ENCODE assay signal across 16 cellular contexts in genomic region chr7:50314778-50315177, GRCh38. TPM values are rescaled to one million over a fixed set of nuclear protein-coding genes. Genes with fewer than 3 reads are reported as not detected.
A peak's percentile ranks its signal among the peaks of the same experiment; 100 is the strongest.
DNase-seq lines count a peak whose midpoint lies in the region; ATAC-seq and TF ChIP-seq lines count a peak whose summit lies in the region.
"Had no signal": no experiment of that assay in that cellular context is flagged by ENCODE, and none has a peak within 500 bp of the region (broad histone marks: within the 10 kb centered on the region; RNA-seq: fewer than 3 reads in every experiment).

No MANE protein-coding gene starts in this region.

- TF ChIP-seq POLR2A in ovary (IDR thresholded peaks at IDR 0.05): no peak

- no peak for ATAC-seq in CD8-positive, alpha-beta T cell
- no peak for ATAC-seq in central memory CD8-positive, alpha-beta T cell (replicated peaks; ENCODE audit: extremely low read depth, poor library complexity, severe bottlenecking)
- no peak for ATAC-seq in GM21367 (IDR thresholded peaks at IDR 0.05; ENCODE audit: unreplicated experiment)
- ATAC-seq: activated CD4-positive, CD25-positive, alpha-beta regulatory T cell treated with anti-CD3 and anti-CD28 coated beads, Interleukin-2, amount 50 U/mL, for 24 hours; left lobe of liver had no signal

- 49 to 51% (median 50%) methylated on average over 8 of the region's 8 CpGs for WGBS in ovary, 3 donors

- H3K79me2 ChIP-seq in Karpas-422 (ENCODE audit: low read length): peaks cover 100% of the 10 kb centered on the region

- peak overlapping the region; percentile 93 for H3K4me3 Mint-ChIP-seq in CD8-positive, alpha-beta T cell
- H3K4me3 Mint-ChIP-seq in central memory CD8-positive, alpha-beta T cell: peak overlapping the region; percentile 96
- H3K4me3 Mint-ChIP-seq in nephron progenitor cell: peak overlapping the region; percentile 45

- no peaks in the 10 kb centered on the region for H3K9me3 ChIP-seq in CD8-positive, alpha-beta T cell (ENCODE audit: low read length)
- H3K9me3 ChIP-seq in Karpas-422 (ENCODE audit: low read length): no peaks in the 10 kb centered on the region
- H3K9me3 ChIP-seq in ovary: no peaks in the 10 kb centered on the region
- H3K9me3 ChIP-seq: HAP-1, SJSA1 had no signal

- peak overlapping the region; percentile 64 for H3K9ac ChIP-seq in Karpas-422 (ENCODE audit: low read length)

- peak overlapping the region; percentile 58 for H3K4me2 ChIP-seq in Karpas-422 (ENCODE audit: low read depth, low read length, poor library complexity, severe bottlenecking)

- no peak for TF ChIP-seq CTCF in CD8-positive, alpha-beta T cell (IDR thresholded peaks at IDR 0.05)
- TF ChIP-seq CTCF in nephron progenitor cell (IDR thresholded peaks at IDR 0.05) (no peak), ovary (IDR thresholded peaks at IDR 0.05) (no peak)

- no peak overlapping the region for H2AFZ ChIP-seq in Karpas-422 (ENCODE audit: low read length)

- H3K4me1 Mint-ChIP-seq in CD8-positive, alpha-beta T cell (ENCODE audit: low read depth): peaks cover 94% of the 10 kb centered on the region
- peaks cover 93% of the 10 kb centered on the region for H3K4me1 Mint-ChIP-seq in central memory CD8-positive, alpha-beta T cell
- peaks cover 45% of the 10 kb centered on the region for H3K4me1 Mint-ChIP-seq in nephron progenitor cell

- H3K36me3 Mint-ChIP-seq in CD8-positive, alpha-beta T cell: peaks cover 33% of the 10 kb centered on the region
- peaks cover 57% of the 10 kb centered on the region for H3K36me3 Mint-ChIP-seq in central memory CD8-positive, alpha-beta T cell (ENCODE audit: insufficient read depth)
- H3K36me3 Mint-ChIP-seq in nephron progenitor cell (ENCODE audit: low read depth): no peaks in the 10 kb centered on the region

- H3K9me3 Mint-ChIP-seq in CD8-positive, alpha-beta T cell: no peaks in the 10 kb centered on the region
- no peaks in the 10 kb centered on the region for H3K9me3 Mint-ChIP-seq in central memory CD8-positive, alpha-beta T cell
- H3K9me3 Mint-ChIP-seq in nephron progenitor cell: no peaks in the 10 kb centered on the region

- H3K27me3 ChIP-seq in CD8-positive, alpha-beta T cell (ENCODE audit: insufficient read depth, low read length): no peaks in the 10 kb centered on the region
- H3K27me3 ChIP-seq in Karpas-422 (ENCODE audit: low read length) (no peaks in the 10 kb centered on the region), ovary (no peaks in the 10 kb centered on the region)

- peaks cover 97% of the 10 kb centered on the region for H3K4me1 ChIP-seq in CD8-positive, alpha-beta T cell (ENCODE audit: insufficient read depth, low read length)
- H3K4me1 ChIP-seq in Karpas-422 (ENCODE audit: low read length): peaks cover 99% of the 10 kb centered on the region
- H3K4me1 ChIP-seq in ovary (ENCODE audit: insufficient read depth): no peaks in the 10 kb centered on the region
- H3K4me1 ChIP-seq: HAP-1, SJSA1 had no signal

- CTCF ChIA-PET in CD8-positive, alpha-beta T cell (lab: Charles Lee): interaction anchor here (0.9 to 25.1 kb wide), 14 partner anchors 9 to 110 kb away, joined by 3 to 494 read pairs (median 5); partner anchors contain the start of gene IKZF1

- intact Hi-C loops in CD8-positive, alpha-beta T cell (cut with DNase I, micrococcal nuclease): loop anchor here (1.0 to 5.0 kb wide), 2 partner anchors 8 to 172 kb away; no protein-coding TSS in a partner anchor
- intact Hi-C loops in ovary (cut with DNase I): no loop called here

- peak in 1 of 7 experiments; percentile 24 for DNase-seq in CD8-positive, alpha-beta T cell
- DNase-seq in Karpas-422 (no peak), nephron progenitor cell (peak; percentile 68), SHP77 treated with DMSO at 0.1 percent for 48 hours (lab: John Stamatoyannopoulos, UW) (no peak), ovary (no peak), NCI-H2227 treated with DMSO at 0.1 percent for 48 hours (lab: John Stamatoyannopoulos, UW) (no peak)
- DNase-seq in central memory CD8-positive, alpha-beta T cell (ENCODE audit: low spot score in 2 of 2): no peak
- DNase-seq: amniotic stem cell, foreskin fibroblast, NCI-H1417, NCI-H524 treated with DMSO at 0.1 percent for 48 hours had no signal

- H3K9me2 ChIP-seq in Karpas-422 (replicated peaks; ENCODE audit: insufficient read depth, low read length): no peaks in the 10 kb centered on the region

- peak overlapping the region; percentile 96 for H3K27ac Mint-ChIP-seq in CD8-positive, alpha-beta T cell
- peak overlapping the region; percentile 99 for H3K27ac Mint-ChIP-seq in central memory CD8-positive, alpha-beta T cell (ENCODE audit: low read depth)
- no peak overlapping the region for H3K27ac Mint-ChIP-seq in nephron progenitor cell

- TF ChIP-seq EP300 in ovary (IDR thresholded peaks at IDR 0.05): no peak

- no peaks in the 10 kb centered on the region; the same call in 1 of the 2 replicates for H4K20me1 ChIP-seq in Karpas-422 (ENCODE audit: insufficient read depth, low read depth, low read length)

- no peaks in the 10 kb centered on the region for H3K27me3 Mint-ChIP-seq in CD8-positive, alpha-beta T cell (ENCODE audit: low read depth)
- no peaks in the 10 kb centered on the region for H3K27me3 Mint-ChIP-seq in central memory CD8-positive, alpha-beta T cell
- peaks cover 48% of the 10 kb centered on the region for H3K27me3 Mint-ChIP-seq in nephron progenitor cell (ENCODE audit: low read depth, poor library complexity)

- POLR2A ChIA-PET in CD8-positive, alpha-beta T cell (lab: Charles Lee): interaction anchor here (0.9 to 25.1 kb wide), 7 partner anchors 1 to 109 kb away, joined by 3 to 1039 read pairs (median 32); partner anchors contain the start of gene IKZF1

- peaks cover 3% of the 10 kb centered on the region for H3K36me3 ChIP-seq in CD8-positive, alpha-beta T cell (ENCODE audit: insufficient read depth, low read length)
- H3K36me3 ChIP-seq in Karpas-422 (ENCODE audit: insufficient read depth, low read length): peaks cover 23% of the 10 kb centered on the region
- H3K36me3 ChIP-seq in ovary: no peaks in the 10 kb centered on the region
- H3K36me3 ChIP-seq: HAP-1, SJSA1 had no signal

- H3K27ac ChIP-seq in CD8-positive, alpha-beta T cell (ENCODE audit: low read depth, low read length): peak overlapping the region; percentile 96
- H3K27ac ChIP-seq in Karpas-422 (ENCODE audit: low read length) (peak overlapping the region; percentile 67), ovary (no peak overlapping the region)
- H3K27ac ChIP-seq: SJSA1 had no signal

- H3K4me3 ChIP-seq in CD8-positive, alpha-beta T cell (ENCODE audit: low read depth, low read length): peak overlapping the region; percentile 52
- H3K4me3 ChIP-seq in Karpas-422 (ENCODE audit: low read length) (peak overlapping the region; percentile 51), ovary (no peak overlapping the region)
- H3K4me3 ChIP-seq: HAP-1, SJSA1 had no signal

RNA-seq across cellular contexts. Expression of gene IKZF1, which starts 10.3 kb away (rescaled TPM):
- total RNA-seq in CD8-positive, alpha-beta T cell: 100 to 1,000 TPM; 248 TPM
- 117 and 118 TPM in 2 replicates for total RNA-seq in Karpas-422 (2014; rRNA removed; shearing (Covaris generic); ENCODE audit: low replicate concordance)
- total RNA-seq in ovary: 1 to 10 TPM; 1.8 to 7.5 (median 3.3) TPM
- polyA plus RNA-seq in ovary: 1 to 10 TPM in 1 of 2 donors, under 1 TPM in 1; 0.59 to 6.5 TPM
- total RNA-seq: SJSA1 had no signal

Comparison
In these comparisons a context has a peak if more than half of its experiments do, and no peak if none do; other contexts are left out.
1. H3K27ac ChIP-seq: peak in CD8-positive, alpha-beta T cell (single experiment) and Karpas-422 (single experiment); none in ovary (0 of 2).
2. H3K4me3 Mint-ChIP-seq: peak in every context shown above with its lines; median percentile 96 in central memory CD8-positive, alpha-beta T cell; 93 in CD8-positive, alpha-beta T cell; 45 in nephron progenitor cell.
3. RNA of gene IKZF1, which starts 10.3 kb away (total RNA-seq): 248 TPM in CD8-positive, alpha-beta T cell and 117 to 118 TPM in Karpas-422; 1.8 to 7.5 TPM in ovary; every median in the first group is over 10 times any median in the second.
4. intact Hi-C loops: an anchor here in CD8-positive, alpha-beta T cell (1.0 to 5.0 kb wide); none called in ovary.